27 cellular contexts compared by ENCODE assay signal in genomic region chr18:74832381-74832780, GRCh38.
"Had no signal": no experiment of that assay in that cellular context is flagged by ENCODE, and none has a peak within 500 bp of the region (broad histone marks: within the 10 kb centered on the region; RNA-seq: fewer than 3 reads in every experiment).

No MANE protein-coding gene starts in this region.

- H3K36me3 Mint-ChIP-seq: neural progenitor cell; stimulated activated effector memory CD8-positive, alpha-beta T cell treated with anti-CD3 and anti-CD28 coated beads, Interleukin-12 subunit alpha, Interleukin-12 subunit beta, amount 100 ng/mL, for 72 hours had no signal

- H3K4me3 ChIP-seq: neural progenitor cell, ovary, psoas muscle, right lobe of liver, sigmoid colon, stomach, thoracic aorta, thyroid gland, tibial nerve, upper lobe of left lung, vagina had no signal

- H3K9me3 Mint-ChIP-seq: nephron; neural progenitor cell; stimulated activated effector memory CD8-positive, alpha-beta T cell treated with anti-CD3 and anti-CD28 coated beads, Interleukin-12 subunit alpha, Interleukin-12 subunit beta, amount 100 ng/mL, for 72 hours; stimulated activated naive B cell treated with anti-CD40 and anti-IgM and Interleukin-4, amounts not matched to agents 10 μg/mL and 1 μg/mL and 100 μg/mL, for 72 hours; stimulated activated naive CD8-positive, alpha-beta T cell treated with anti-CD3 and anti-CD28 coated beads, Interleukin-15, Interleukin-2, amounts not matched to agents 100 ng/mL and 50 ng/mL, for 24 hours had no signal

- DNase-seq: occipital lobe; ovary; posterior cingulate gyrus; psoas muscle; right cardiac atrium; right lobe of liver; sigmoid colon; small intestine; stimulated activated CD4-positive, alpha-beta T cell treated with anti-CD3 and anti-CD28 coated beads, Interleukin-15, amount 100 ng/mL, for 24 hours; stimulated activated CD4-positive, alpha-beta T cell treated with anti-CD3 and anti-CD28 coated beads, Interleukin-2, amount 100 ng/mL, for 24 hours; stimulated activated CD4-positive, alpha-beta T cell treated with anti-CD3 and anti-CD28 coated beads, Interleukin-2, amount 100 ng/mL, for 48 hours; stimulated activated CD4-positive, alpha-beta T cell treated with anti-CD3 and anti-CD28 coated beads, Interleukin-4, amount 100 ng/mL, for 24 hours; stimulated activated naive B cell treated with anti-CD40 and anti-IgM and Interleukin-4, amounts not matched to agents 10 μg/mL and 1 μg/mL and 100 μg/mL, for 72 hours; stimulated activated naive CD4-positive, alpha-beta T cell treated with Interleukin-2 at 50 U/mL for 16 hours; stomach; thyroid gland; upper lobe of left lung had no signal

- H3K4me1 ChIP-seq: vagina had no signal

- H3K9me3 ChIP-seq: ovary, psoas muscle, right lobe of liver, sigmoid colon, stomach, thoracic aorta, thyroid gland, tibial nerve, upper lobe of left lung, vagina had no signal

- H2AFZ ChIP-seq: neural progenitor cell, parathyroid adenoma had no signal

- H3K27me3 ChIP-seq: neural progenitor cell, ovary, right lobe of liver, sigmoid colon, stomach, thyroid gland, tibial nerve, upper lobe of left lung, vagina had no signal

- H3K27me3 Mint-ChIP-seq: progenitor cell of endocrine pancreas; stimulated activated naive B cell treated with anti-CD40 and anti-IgM and Interleukin-4, amounts not matched to agents 10 μg/mL and 1 μg/mL and 100 μg/mL, for 72 hours; stimulated activated naive CD8-positive, alpha-beta T cell treated with anti-CD3 and anti-CD28 coated beads, Interleukin-15, Interleukin-2, amounts not matched to agents 100 ng/mL and 50 ng/mL, for 24 hours had no signal

- H3K36me3 ChIP-seq: neural progenitor cell, ovary, right lobe of liver, sigmoid colon, stomach, thoracic aorta, thyroid gland, tibial nerve, upper lobe of left lung, vagina had no signal

- H3K79me2 ChIP-seq: parathyroid adenoma had no signal

- H3K27ac Mint-ChIP-seq: nephron; neural progenitor cell; progenitor cell of endocrine pancreas; stimulated activated effector memory CD8-positive, alpha-beta T cell treated with anti-CD3 and anti-CD28 coated beads, Interleukin-12 subunit alpha, Interleukin-12 subunit beta, amount 100 ng/mL, for 72 hours; stimulated activated naive B cell treated with anti-CD40 and anti-IgM and Interleukin-4, amounts not matched to agents 10 μg/mL and 1 μg/mL and 100 μg/mL, for 72 hours; stimulated activated naive CD8-positive, alpha-beta T cell treated with anti-CD3 and anti-CD28 coated beads, Interleukin-15, Interleukin-2, amounts not matched to agents 100 ng/mL and 50 ng/mL, for 24 hours had no signal

- ATAC-seq: right cardiac atrium; stimulated activated effector memory CD8-positive, alpha-beta T cell treated with anti-CD3 and anti-CD28 coated beads, Interleukin-12 subunit alpha, Interleukin-12 subunit beta, amount 100 ng/mL, for 72 hours; stimulated activated naive B cell treated with anti-CD40 and anti-IgM and Interleukin-4, amounts not matched to agents 10 μg/mL and 1 μg/mL and 100 μg/mL, for 72 hours had no signal

- H3K27ac ChIP-seq: neural progenitor cell, ovary, parathyroid adenoma, psoas muscle, right lobe of liver, sigmoid colon, stomach, thoracic aorta, thyroid gland, tibial nerve, upper lobe of left lung, vagina had no signal

- H3K4me1 Mint-ChIP-seq: nephron; stimulated activated naive B cell treated with anti-CD40 and anti-IgM and Interleukin-4, amounts not matched to agents 10 μg/mL and 1 μg/mL and 100 μg/mL, for 72 hours had no signal

- H3K4me2 ChIP-seq: neural progenitor cell had no signal

- H3K4me3 Mint-ChIP-seq: nephron; neural progenitor cell; stimulated activated effector memory CD8-positive, alpha-beta T cell treated with anti-CD3 and anti-CD28 coated beads, Interleukin-12 subunit alpha, Interleukin-12 subunit beta, amount 100 ng/mL, for 72 hours; stimulated activated naive B cell treated with anti-CD40 and anti-IgM and Interleukin-4, amounts not matched to agents 10 μg/mL and 1 μg/mL and 100 μg/mL, for 72 hours; stimulated activated naive CD8-positive, alpha-beta T cell treated with anti-CD3 and anti-CD28 coated beads, Interleukin-15, Interleukin-2, amounts not matched to agents 100 ng/mL and 50 ng/mL, for 24 hours had no signal

- H3K9ac ChIP-seq: neural progenitor cell, parathyroid adenoma had no signal

- FAIRE-seq: small intestine, urothelium cell line had no signal
